ENCODE assay signal across 9 cellular contexts in genomic region chr22:20111045-20111688, GRCh38. TPM values are rescaled to one million over a fixed set of nuclear protein-coding genes. Genes with fewer than 3 reads are reported as not detected.
A peak's percentile ranks its signal among the peaks of the same experiment; 100 is the strongest.
DNase-seq lines count a peak whose midpoint lies in the region; ATAC-seq and TF ChIP-seq lines count a peak whose summit lies in the region.
"Had no signal": no experiment of that assay in that cellular context is flagged by ENCODE, and none has a peak within 500 bp of the region (broad histone marks: within the 10 kb centered on the region; RNA-seq: fewer than 3 reads in every experiment).

No MANE protein-coding gene starts in this region.

- H3K27me3 Mint-ChIP-seq in Caco-2 (ENCODE audit: insufficient read depth, unreplicated experiment): no peaks in the 10 kb centered on the region
- H3K27me3 Mint-ChIP-seq in stimulated activated memory B cell treated with anti-CD40 and anti-IgM and Interleukin-4, amounts not matched to agents 10 μg/mL and 1 μg/mL and 100 μg/mL, for 72 hours: no peaks in the 10 kb centered on the region

- no peaks in the 10 kb centered on the region for H3K9me3 ChIP-seq in Caco-2

- intact Hi-C loops in Caco-2 (cut with micrococcal nuclease; ENCODE audit: unreplicated experiment): loop anchor here (10.0 kb wide), 1 partner anchor 146 kb away; no protein-coding TSS in a partner anchor

- peaks cover 6% of the 10 kb centered on the region for H3K4me1 Mint-ChIP-seq in Caco-2 (ENCODE audit: low read depth, unreplicated experiment)
- peaks cover 42% of the 10 kb centered on the region for H3K4me1 Mint-ChIP-seq in stimulated activated memory B cell treated with anti-CD40 and anti-IgM and Interleukin-4, amounts not matched to agents 10 μg/mL and 1 μg/mL and 100 μg/mL, for 72 hours

- H3K27ac ChIP-seq in caudate nucleus (ENCODE audit: low read depth, low read length): no peak overlapping the region
- H3K27ac ChIP-seq in substantia nigra (ENCODE audit: low read depth, low read length, poor library complexity, severe bottlenecking): no peak overlapping the region

- H3K27me3 ChIP-seq in Caco-2 (replicated peaks; ENCODE audit: control insufficient read depth, insufficient read depth, low read length) (no peaks in the 10 kb centered on the region), H7 (ENCODE audit: control insufficient read depth, insufficient read depth, low read length) (no peaks in the 10 kb centered on the region)

- POLR2A ChIA-PET in Caco-2 (lab: Charles Lee): no interaction called here

- peak; percentile 30 to 38 for TF ChIP-seq CTCF in Caco-2 (IDR thresholded peaks at IDR 0.05; ENCODE audit: insufficient read depth in 1 of 2, low read depth in 1 of 2, low read length in 1 of 2, severe bottlenecking in 1 of 2, unreplicated experiment in 1 of 2)
- peak; percentile 37 for TF ChIP-seq CTCF in foreskin fibroblast (IDR thresholded peaks at IDR 0.05; ENCODE audit: low read depth, low read length)

- H3K4me3 ChIP-seq in Caco-2 (ENCODE audit: low read depth, low read length) (no peak overlapping the region), H7 (ENCODE audit: insufficient read depth, low read depth, low read length) (no peak overlapping the region), foreskin fibroblast (ENCODE audit: low read depth in 1 of 2, low read length in 2 of 2) (no peak overlapping the region)

- peaks cover 95% of the 10 kb centered on the region for H3K36me3 Mint-ChIP-seq in Caco-2 (ENCODE audit: insufficient read depth, unreplicated experiment)
- H3K36me3 Mint-ChIP-seq in stimulated activated memory B cell treated with anti-CD40 and anti-IgM and Interleukin-4, amounts not matched to agents 10 μg/mL and 1 μg/mL and 100 μg/mL, for 72 hours: peaks cover 44% of the 10 kb centered on the region

- CTCF ChIA-PET in Caco-2 (lab: Charles Lee): interaction anchor here (0.6 to 0.7 kb wide), 3 partner anchors 18 to 145 kb away, joined by 3 to 10 read pairs (median 4); no protein-coding TSS in a partner anchor

- peak; percentile 40 to 58 for DNase-seq in Caco-2
- DNase-seq in H7: peak; percentile 88
- peak; percentile 33 for DNase-seq in SW480 (ENCODE audit: low spot score)
- DNase-seq in foreskin fibroblast: peak in 1 of 2 donors; percentile 57
- DNase-seq in caudate nucleus (lab: John Stamatoyannopoulos, UW): no peak
- DNase-seq in substantia nigra (lab: John Stamatoyannopoulos, UW): no peak

- BruUV-seq in Caco-2 (replicated peaks; lab: Mats Ljungman, UMichigan): no TSS peak

- H3K4me1 ChIP-seq in Caco-2: 0 out of 2 replicates have a peak, but pooled peaks cover 3% of the 10 kb centered on the region

- H3K9me3 Mint-ChIP-seq in Caco-2 (ENCODE audit: unreplicated experiment): no peaks in the 10 kb centered on the region
- no peaks in the 10 kb centered on the region for H3K9me3 Mint-ChIP-seq in stimulated activated memory B cell treated with anti-CD40 and anti-IgM and Interleukin-4, amounts not matched to agents 10 μg/mL and 1 μg/mL and 100 μg/mL, for 72 hours

- peaks cover 5% of the 10 kb centered on the region for H3K36me3 ChIP-seq in Caco-2 (ENCODE audit: control insufficient read depth, insufficient read depth, low read length)
- peaks cover 51% of the 10 kb centered on the region for H3K36me3 ChIP-seq in H7 (replicated peaks; ENCODE audit: control insufficient read depth, insufficient read depth, low read length)

- H3K27ac Mint-ChIP-seq in Caco-2 (ENCODE audit: unreplicated experiment): no peak overlapping the region
- H3K27ac Mint-ChIP-seq in stimulated activated memory B cell treated with anti-CD40 and anti-IgM and Interleukin-4, amounts not matched to agents 10 μg/mL and 1 μg/mL and 100 μg/mL, for 72 hours: peak overlapping the region; percentile 94

- ATAC-seq in stimulated activated memory B cell treated with anti-CD40 and anti-IgM and Interleukin-4, amounts not matched to agents 10 μg/mL and 1 μg/mL and 100 μg/mL, for 72 hours: peak; percentile 84
- no peak for ATAC-seq in GM21786 (IDR thresholded peaks at IDR 0.05; ENCODE audit: unreplicated experiment)

- H3K4me3 Mint-ChIP-seq in Caco-2 (ENCODE audit: unreplicated experiment): no peak overlapping the region
- peak overlapping the region; percentile 9 for H3K4me3 Mint-ChIP-seq in stimulated activated memory B cell treated with anti-CD40 and anti-IgM and Interleukin-4, amounts not matched to agents 10 μg/mL and 1 μg/mL and 100 μg/mL, for 72 hours

RNA-seq across cellular contexts. Expression of gene RANBP1, which starts 4.7 kb away (rescaled TPM):
- 365 and 385 TPM in 2 replicates for total RNA-seq in Caco-2 (2022)
- 564 and 664 TPM in 2 replicates for total RNA-seq in H7 (2014; rRNA removed; shearing (Covaris generic))

RNA-seq across cellular contexts. Expression of gene TRMT2A, which starts 5.9 kb away (rescaled TPM):
- total RNA-seq in Caco-2 (2022): 41.1 and 43.0 TPM in 2 replicates
- total RNA-seq in H7 (2014; rRNA removed; shearing (Covaris generic)): 78.5 and 88.6 TPM in 2 replicates

RNA-seq across cellular contexts. Expression of gene ZDHHC8, which starts 20.4 kb away (rescaled TPM):
- 39.9 and 45.7 TPM in 2 replicates for total RNA-seq in Caco-2 (2022)
- 15.6 and 16.6 TPM in 2 replicates for total RNA-seq in H7 (2014; rRNA removed; shearing (Covaris generic))

RNA-seq across cellular contexts. Expression of gene DGCR8, which starts 31.1 kb away (rescaled TPM):
- total RNA-seq in Caco-2 (2022): 53.1 and 60.0 TPM in 2 replicates
- 23.0 and 37.3 TPM in 2 replicates for total RNA-seq in H7 (2014; rRNA removed; shearing (Covaris generic))

RNA-seq across cellular contexts. Expression of gene CCDC188, which starts 39.7 kb away (rescaled TPM):
- not detected in 2 replicates for total RNA-seq in Caco-2 (2022)
- total RNA-seq in H7 (2014; rRNA removed; shearing (Covaris generic)): not detected in 2 replicates
- total RNA-seq: activated CD8-positive, alpha-beta memory T cell treated with anti-CD3 and anti-CD28 coated beads for 36 hours had no signal

Comparison
In these comparisons a context has a peak if more than half of its experiments do, and no peak if none do; other contexts are left out.
1. DNase-seq: peak in Caco-2 (2 of 2), H7 (single experiment) and SW480 (single experiment); none in caudate nucleus (0 of 61) and substantia nigra (0 of 49).